Comparison of ENCODE assay signal across 17 cellular contexts in the genomic region with DNA sequence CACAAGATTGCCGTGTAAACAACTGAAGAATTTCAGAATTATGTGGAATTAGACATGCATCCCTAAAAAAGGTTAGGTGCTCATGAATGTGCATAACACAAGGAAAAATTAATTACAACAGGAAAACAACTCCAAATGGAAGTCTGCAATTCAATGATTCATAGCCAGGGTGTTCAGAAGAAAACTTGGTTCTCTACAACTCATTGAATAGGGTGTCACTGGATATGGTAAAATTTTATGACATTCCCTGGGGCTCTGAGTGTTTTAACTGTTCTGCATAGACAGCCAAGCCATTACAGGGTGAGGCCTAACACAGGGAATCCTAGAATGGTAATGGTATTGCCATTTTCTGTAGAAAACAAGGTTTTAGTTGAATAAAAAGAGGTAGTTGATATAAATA. TPM values are rescaled to one million over a fixed set of nuclear protein-coding genes. Genes with fewer than 3 reads are reported as not detected.
DNase-seq lines count a peak whose midpoint lies in the region; ATAC-seq and TF ChIP-seq lines count a peak whose summit lies in the region.
"Had no signal": no experiment of that assay in that cellular context is flagged by ENCODE, and none has a peak within 500 bp of the region (broad histone marks: within the 10 kb centered on the region; RNA-seq: fewer than 3 reads in every experiment).

No MANE protein-coding gene starts in this region.

- no peaks in the 10 kb centered on the region for H3K9me3 Mint-ChIP-seq in progenitor cell of endocrine pancreas (ENCODE audit: low read depth)
- H3K9me3 Mint-ChIP-seq: T-helper 1 cell treated with Interleukin-12 subunit alpha and Interleukin-12 subunit beta and Interleukin-4 antibody, amounts not matched to agents 30 μg/mL and 1 μg/mL, for 36 hours had no signal

- H3K4me2 ChIP-seq in mesenchymal stem cell (ENCODE audit: low read length, poor library complexity, severe bottlenecking), result no peak overlapping the region
- H3K4me2 ChIP-seq in mammary epithelial cell (ENCODE audit: insufficient read depth, low read depth, low read length), result no peak overlapping the region

- WGBS in mesenchymal stem cell, result no CpG with 5 or more reads among the region's 1 CpG
- WGBS in mammary epithelial cell (ENCODE audit: low coverage, missing lambda C conversion rate), result 100% methylated on average over 1 of the region's 1 CpG

- CTCF ChIA-PET in HEK293 (lab: Yijun Ruan, JAX), result interaction anchor here (0.7 to 1.0 kb wide), 2 partner anchors 17 to 29 kb away, joined by 3 to 5 read pairs; no protein-coding TSS in a partner anchor
- CTCF ChIA-PET in mammary epithelial cell (lab: Charles Lee; ENCODE audit: low non-redundant PET), result no interaction called here

- no peak overlapping the region for H3K14ac ChIP-seq in mesenchymal stem cell (ENCODE audit: low read length in 2 of 2)

- H3K4ac ChIP-seq in mesenchymal stem cell (ENCODE audit: low read depth in 1 of 2, low read length in 2 of 2), result no peak overlapping the region

- peaks cover 8% of the 10 kb centered on the region for H3K4me1 ChIP-seq in HEK293 (ENCODE audit: control insufficient read depth, insufficient read depth, low read length)
- H3K4me1 ChIP-seq in SJSA1 (replicated peaks), result peaks cover 62% of the 10 kb centered on the region
- peaks cover 15% of the 10 kb centered on the region for H3K4me1 ChIP-seq in mesenchymal stem cell (ENCODE audit: control insufficient read depth, insufficient read depth, low read depth, low read length)
- H3K4me1 ChIP-seq in mammary epithelial cell (ENCODE audit: insufficient read depth, low read length), result peaks cover 40% of the 10 kb centered on the region

- H4K91ac ChIP-seq in mesenchymal stem cell (ENCODE audit: low read length), result no peak overlapping the region

- no peaks in the 10 kb centered on the region for H3K36me3 ChIP-seq in HEK293 (ENCODE audit: control insufficient read depth in 2 of 2, insufficient read depth in 1 of 2, low read length in 2 of 2)
- H3K36me3 ChIP-seq in SJSA1, result no peaks in the 10 kb centered on the region
- H3K36me3 ChIP-seq in mesenchymal stem cell (ENCODE audit: control insufficient read depth in 1 of 2, insufficient read depth in 2 of 2, low read depth in 1 of 2, low read length in 2 of 2), result no peaks in the 10 kb centered on the region
- H3K36me3 ChIP-seq in mammary epithelial cell (ENCODE audit: insufficient read depth, low read length), result no peaks in the 10 kb centered on the region
- H3K36me3 ChIP-seq: BLaER1 treated with 17β-estradiol and CSF1 and Interleukin-3, amounts not matched to agents 10 nM and 100 nM had no signal

- no peaks in the 10 kb centered on the region for H3K79me2 ChIP-seq in mammary epithelial cell (ENCODE audit: insufficient read depth, low read length)

- no peak overlapping the region for H4K8ac ChIP-seq in mesenchymal stem cell (ENCODE audit: low read length)

- intact Hi-C loops in mammary epithelial cell (cut with micrococcal nuclease), result no loop called here

- H3K79me1 ChIP-seq in mesenchymal stem cell (replicated peaks; ENCODE audit: low read length, poor library complexity, severe bottlenecking), result no peaks in the 10 kb centered on the region

- peak overlapping the region; percentile 82 for H3K9ac ChIP-seq in mesenchymal stem cell (ENCODE audit: low read length)
- H3K9ac ChIP-seq in mammary epithelial cell (ENCODE audit: insufficient read depth, low read length), result no peak overlapping the region
- H3K9ac ChIP-seq: BLaER1 treated with 17β-estradiol and CSF1 and Interleukin-3, amounts not matched to agents 10 nM and 100 nM had no signal

- no peak overlapping the region for H2BK5ac ChIP-seq in mesenchymal stem cell (ENCODE audit: low read depth, low read length, poor library complexity, severe bottlenecking)

- H2AK5ac ChIP-seq in mesenchymal stem cell (ENCODE audit: low read length, severe bottlenecking), result no peak overlapping the region

- dilution Hi-C loops in mammary epithelial cell (cut with HindIII; ENCODE audit: low sequenced_read_pairs), result no loop called here

- POLR2A ChIA-PET in HEK293 (lab: Yijun Ruan, JAX), result no interaction called here

- H3K4me1 Mint-ChIP-seq in progenitor cell of endocrine pancreas (ENCODE audit: low read depth), result peaks cover 16% of the 10 kb centered on the region

- in situ Hi-C loops in mammary epithelial cell (cut with MboI; ENCODE audit: low sequenced_read_pairs in 2 of 2), result loop anchor here in 1 of 2 donors (10.0 kb wide), 1 partner anchor 143 kb away; a partner anchor contains a TSS

- no peak overlapping the region for H3K4me3 Mint-ChIP-seq in progenitor cell of endocrine pancreas (ENCODE audit: low read depth)
- H3K4me3 Mint-ChIP-seq: T-helper 1 cell treated with Interleukin-12 subunit alpha and Interleukin-12 subunit beta and Interleukin-4 antibody, amounts not matched to agents 30 μg/mL and 1 μg/mL, for 36 hours had no signal

- H3K23ac ChIP-seq in mesenchymal stem cell (ENCODE audit: low read length in 2 of 2), result no peak overlapping the region

- TF ChIP-seq CTCF in HEK293 (tag by site-specific recombination; IDR thresholded peaks at IDR 0.05) (no peak), mammary epithelial cell (conservative IDR thresholded peaks at IDR 0.05 in 1 of 2, IDR thresholded peaks at IDR 0.05 in 1 of 2; ENCODE audit: extremely low read depth in 1 of 2, insufficient read depth in 1 of 2, low read depth in 1 of 2, low read length in 2 of 2) (no peak), progenitor cell of endocrine pancreas (IDR thresholded peaks at IDR 0.05; ENCODE audit: unreplicated experiment) (no peak)

- H3K36me3 Mint-ChIP-seq in progenitor cell of endocrine pancreas (ENCODE audit: insufficient read depth), result no peaks in the 10 kb centered on the region

- no peak overlapping the region for H2BK12ac ChIP-seq in mesenchymal stem cell (ENCODE audit: low read length in 2 of 2)

- no peak overlapping the region for H3K27ac Mint-ChIP-seq in progenitor cell of endocrine pancreas

- no peak overlapping the region for H2BK15ac ChIP-seq in mesenchymal stem cell (ENCODE audit: low read depth, poor library complexity, severe bottlenecking)

- H3K9me3 ChIP-seq in HEK293 (ENCODE audit: control insufficient read depth, insufficient read depth, low read depth, low read length) (no peaks in the 10 kb centered on the region), SJSA1 (replicated peaks) (no peaks in the 10 kb centered on the region), mesenchymal stem cell (ENCODE audit: control insufficient read depth, low read length) (no peaks in the 10 kb centered on the region), mammary epithelial cell (replicated peaks; ENCODE audit: insufficient read depth, low read length) (no peaks in the 10 kb centered on the region)
- H3K9me3 ChIP-seq: BLaER1 treated with 17β-estradiol and CSF1 and Interleukin-3, amounts not matched to agents 10 nM and 100 nM had no signal

- H3K27ac ChIP-seq in HEK293 (ENCODE audit: extremely low read depth, low read depth, low read length), result no peak overlapping the region
- peak overlapping the region; percentile 95 for H3K27ac ChIP-seq in SJSA1
- no peak overlapping the region for H3K27ac ChIP-seq in mesenchymal stem cell (ENCODE audit: low read length, poor library complexity, severe bottlenecking)
- no peak overlapping the region for H3K27ac ChIP-seq in mammary epithelial cell (ENCODE audit: insufficient read depth, low read depth, low read length)
- H3K27ac ChIP-seq: BLaER1 treated with 17β-estradiol and CSF1 and Interleukin-3, amounts not matched to agents 10 nM and 100 nM; HL-60; PC-9 had no signal

- no peak overlapping the region for H2AFZ ChIP-seq in mesenchymal stem cell (ENCODE audit: low read depth, low read length)
- H2AFZ ChIP-seq in mammary epithelial cell (ENCODE audit: low read depth, low read length), result no peak overlapping the region
- H2AFZ ChIP-seq: PC-9 had no signal

- no TSS peak for BruUV-seq in mammary epithelial cell (replicated peaks; lab: Mats Ljungman, UMichigan)

- H3K27me3 Mint-ChIP-seq in progenitor cell of endocrine pancreas, result peaks cover 27% of the 10 kb centered on the region

- H4K20me1 ChIP-seq in mammary epithelial cell (ENCODE audit: insufficient read depth, low read length), result no peaks in the 10 kb centered on the region
- H4K20me1 ChIP-seq: BLaER1 treated with 17β-estradiol and CSF1 and Interleukin-3, amounts not matched to agents 10 nM and 100 nM had no signal

- no peak for ATAC-seq in HG02852 (IDR thresholded peaks at IDR 0.05; ENCODE audit: unreplicated experiment)
- ATAC-seq: HCT116 had no signal

- peak; percentile 80 for DNase-seq in EH (ENCODE audit: low read depth)
- no peak for DNase-seq in SJSA1 (ENCODE audit: low read depth in 1 of 2, low spot score in 2 of 2)
- no peak for DNase-seq in mesenchymal stem cell
- no peak for DNase-seq in mammary epithelial cell
- DNase-seq in progenitor cell of endocrine pancreas (ENCODE audit: low spot score, unreplicated experiment), result no peak
- no peak for DNase-seq in DMS79 treated with DMSO at 0.1 percent for 48 hours (lab: John Stamatoyannopoulos, UW)
- DNase-seq: NCI-H1417, NCI-H1930, NCI-H2227 treated with DMSO at 0.1 percent for 48 hours, NCI-H524 treated with DMSO at 0.1 percent for 48 hours had no signal

- no peak overlapping the region for H3K4me3 ChIP-seq in HEK293 (ENCODE audit: low read depth, low read length)
- H3K4me3 ChIP-seq in SJSA1, result no peak overlapping the region
- H3K4me3 ChIP-seq in mesenchymal stem cell (ENCODE audit: insufficient read depth in 1 of 2, low read depth in 1 of 2, low read length in 2 of 2), result peak overlapping the region in 1 of 2 experiments; percentile 60
- no peak overlapping the region for H3K4me3 ChIP-seq in mammary epithelial cell (replicated peaks in 1 of 3; ENCODE audit: insufficient read depth in 1 of 3, low read depth in 2 of 3, low read length in 3 of 3)
- H3K4me3 ChIP-seq: BLaER1 treated with 17β-estradiol and CSF1 and Interleukin-3, amounts not matched to agents 10 nM and 100 nM; PC-9 had no signal

- H3K27me3 ChIP-seq in SJSA1 (replicated peaks), result no peaks in the 10 kb centered on the region
- no peaks in the 10 kb centered on the region for H3K27me3 ChIP-seq in mesenchymal stem cell (ENCODE audit: control insufficient read depth in 1 of 2, insufficient read depth in 1 of 2, low read length in 2 of 2)
- no peaks in the 10 kb centered on the region for H3K27me3 ChIP-seq in mammary epithelial cell (ENCODE audit: insufficient read depth, low read length)
- H3K27me3 ChIP-seq: BLaER1 treated with 17β-estradiol and CSF1 and Interleukin-3, amounts not matched to agents 10 nM and 100 nM had no signal

- no peak overlapping the region for H3K18ac ChIP-seq in mesenchymal stem cell (ENCODE audit: low read depth in 1 of 2, low read length in 2 of 2)

- no peak overlapping the region for H2BK120ac ChIP-seq in mesenchymal stem cell (ENCODE audit: low read depth, low read length)

TF ChIP-seq in HEK293, 187 proteins besides CTCF, POLR2A, EP300 and RAD21 (continues in another document):
- TF ChIP-seq ZNF777 (tag by site-specific recombination; IDR thresholded peaks at IDR 0.05; ENCODE audit: borderline replicate concordance), result no peak
- no peak for TF ChIP-seq ZNF555 (tag by site-specific recombination; conservative IDR thresholded peaks at IDR 0.05)

RNA-seq across cellular contexts. Expression of a gene that starts 24.4 kb away (rescaled TPM):
- 5.7 and 13.1 TPM in 2 replicates for total RNA-seq in SJSA1 (2014; rRNA removed; shearing (Covaris generic))
- 12.1 TPM for polyA plus RNA-seq in mesenchymal stem cell (2013, experiment 1 of 2)
- polyA plus RNA-seq in mesenchymal stem cell (2013, experiment 2 of 2), result 12.1 TPM
- 1 to 10 TPM; 9.3 to 9.7 TPM for total RNA-seq in mammary epithelial cell
- 6.8 TPM for polyA plus RNA-seq in mammary epithelial cell
- 2.3 TPM for polyA minus RNA-seq in mammary epithelial cell
- 33.4 and 35.2 TPM in 2 replicates for total RNA-seq in progenitor cell of endocrine pancreas
